In the genomic region with DNA sequence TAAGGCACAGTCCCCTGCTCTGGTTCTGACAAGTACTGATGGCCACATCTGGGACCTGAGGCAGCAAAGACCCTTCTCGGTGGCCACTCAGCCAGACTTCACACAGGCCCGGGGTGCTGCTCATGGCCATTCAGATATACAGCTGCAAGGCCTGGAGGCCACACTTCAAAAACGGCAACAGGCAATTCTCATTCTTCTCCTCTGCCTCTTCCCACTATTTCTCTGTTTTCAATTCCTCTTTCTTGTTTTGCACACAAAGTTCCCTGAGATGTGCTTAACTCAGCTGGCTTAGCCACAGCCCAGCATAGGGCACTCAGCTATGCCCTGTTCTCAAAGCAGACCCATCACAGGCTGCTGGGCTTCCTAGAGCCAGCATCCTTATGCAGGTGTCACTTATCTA, we compare ENCODE assay signal across 14 cellular contexts.
A peak's percentile ranks its signal among the peaks of the same experiment; 100 is the strongest.
DNase-seq lines count a peak whose midpoint lies in the region; ATAC-seq lines count a peak whose summit lies in the region.
"Had no signal": no experiment of that assay in that cellular context is flagged by ENCODE, and none has a peak within 500 bp of the region (broad histone marks: within the 10 kb centered on the region; RNA-seq: fewer than 3 reads in every experiment).

No MANE protein-coding gene starts in this region.

- ATAC-seq in GM18868 (IDR thresholded peaks at IDR 0.05; ENCODE audit: unreplicated experiment): peak; percentile 50
- ATAC-seq in HG02642 (IDR thresholded peaks at IDR 0.05; ENCODE audit: poor library complexity, unreplicated experiment): peak; percentile 54
- no peak for ATAC-seq in stimulated activated naive CD8-positive, alpha-beta T cell treated with anti-CD3 and anti-CD28 coated beads, Interleukin-15, Interleukin-2, amounts not matched to agents 100 U/mL and 50 U/mL, for 24 hours

- peak; percentile 39 for DNase-seq in NAMALWA (ENCODE audit: low spot score)
- DNase-seq in pons (ENCODE audit: low spot score): peak; percentile 49
- DNase-seq in DMS53 treated with DMSO at 0.1 percent for 48 hours (lab: John Stamatoyannopoulos, UW; ENCODE audit: unreplicated experiment): no peak
- DNase-seq in NCI-H1105 treated with DMSO at 0.1 percent for 48 hours (lab: John Stamatoyannopoulos, UW): no peak
- DNase-seq in glomerular visceral epithelial cell (ENCODE audit: extremely low spot score): no peak
- DNase-seq in stimulated activated naive CD8-positive, alpha-beta T cell treated with anti-CD3 and anti-CD28 coated beads, Interleukin-15, Interleukin-2, amounts not matched to agents 100 U/mL and 50 U/mL, for 24 hours: no peak
- DNase-seq: brain microvascular endothelial cell; DMS 273 treated with DMSO at 0.1 percent for 48 hours; mammary epithelial cell; NCI-H2171; stimulated activated CD8-positive, alpha-beta memory T cell treated with anti-CD3 and anti-CD28 coated beads, Interleukin-4, amount 100 ng/mL, for 48 hours; T-helper 1 cell had no signal

Comparison
In these comparisons a context has a peak if more than half of its experiments do, and no peak if none do; other contexts are left out.
1. DNase-seq: peak in NAMALWA (single experiment) and pons (single experiment); none in DMS53 treated with DMSO at 0.1 percent for 48 hours (single experiment), NCI-H1105 treated with DMSO at 0.1 percent for 48 hours (single experiment), glomerular visceral epithelial cell (single experiment) and stimulated activated naive CD8-positive, alpha-beta T cell treated with anti-CD3 and anti-CD28 coated beads, Interleukin-15, Interleukin-2, amounts not matched to agents 100 U/mL and 50 U/mL, for 24 hours (single experiment).